Comparison of ENCODE assay signal across 15 cellular contexts in genomic region chr19:17611462-17612244, GRCh38. TPM values are rescaled to one million over a fixed set of nuclear protein-coding genes. Genes with fewer than 3 reads are reported as not detected.
DNase-seq lines count a peak whose midpoint lies in the region; TF ChIP-seq lines count a peak whose summit lies in the region.
"Had no signal": no experiment of that assay in that cellular context is flagged by ENCODE, and none has a peak within 500 bp of the region (broad histone marks: within the 10 kb centered on the region; RNA-seq: fewer than 3 reads in every experiment).

No MANE protein-coding gene starts in this region.

- H2AFZ ChIP-seq in osteoblast (ENCODE audit: low read length): no peak overlapping the region

- peak overlapping the region in 4 of 11 experiments; percentile 31 to 51 (median 43); a peak in 5 of 22 replicates for H3K9ac ChIP-seq in BLaER1 treated with 17β-estradiol and CSF1 and Interleukin-3, amounts not matched to agents 10 nM and 100 nM

- H3K27me3 ChIP-seq in BLaER1 treated with 17β-estradiol and CSF1 and Interleukin-3, amounts not matched to agents 10 nM and 100 nM: no peaks in the 10 kb centered on the region
- no peaks in the 10 kb centered on the region for H3K27me3 ChIP-seq in osteoblast (ENCODE audit: insufficient read depth, low read length)

- peak overlapping the region in 9 of 11 experiments; percentile 0 to 36 (median 31); a peak in 9 of 22 replicates for H3K4me2 ChIP-seq in BLaER1 treated with 17β-estradiol and CSF1 and Interleukin-3, amounts not matched to agents 10 nM and 100 nM
- H3K4me2 ChIP-seq in osteoblast (ENCODE audit: insufficient read depth, low read length): no peak overlapping the region

- no peaks in the 10 kb centered on the region for H3K9me3 ChIP-seq in BLaER1 treated with 17β-estradiol and CSF1 and Interleukin-3, amounts not matched to agents 10 nM and 100 nM (replicated peaks in 1 of 11)
- H3K9me3 ChIP-seq in HEK293 (ENCODE audit: control insufficient read depth, insufficient read depth, low read depth, low read length): no peaks in the 10 kb centered on the region
- H3K9me3 ChIP-seq in osteoblast (ENCODE audit: low read depth, low read length): no peaks in the 10 kb centered on the region

- H4K20me1 ChIP-seq in BLaER1 treated with 17β-estradiol and CSF1 and Interleukin-3, amounts not matched to agents 10 nM and 100 nM: no peaks in the 10 kb centered on the region
- H4K20me1 ChIP-seq in osteoblast (ENCODE audit: insufficient read depth, low read length): no peaks in the 10 kb centered on the region

- H3K4me3 ChIP-seq in BLaER1 treated with 17β-estradiol and CSF1 and Interleukin-3, amounts not matched to agents 10 nM and 100 nM: no peak overlapping the region
- H3K4me3 ChIP-seq in HEK293 (ENCODE audit: low read depth, low read length): no peak overlapping the region
- H3K4me3 ChIP-seq in epithelial cell of proximal tubule (ENCODE audit: low read depth, low read length): no peak overlapping the region
- no peak overlapping the region for H3K4me3 ChIP-seq in osteoblast (ENCODE audit: insufficient read depth, low read length)

- peaks cover 11 to 47% (median 30%) of the 10 kb centered on the region in 10 experiments for H3K4me1 ChIP-seq in BLaER1 treated with 17β-estradiol and CSF1 and Interleukin-3, amounts not matched to agents 10 nM and 100 nM
- H3K4me1 ChIP-seq in HEK293 (ENCODE audit: control insufficient read depth, insufficient read depth, low read length) (no peaks in the 10 kb centered on the region), osteoblast (ENCODE audit: insufficient read depth, low read length) (no peaks in the 10 kb centered on the region)

- H3K27ac ChIP-seq in BLaER1 treated with 17β-estradiol and CSF1 and Interleukin-3, amounts not matched to agents 10 nM and 100 nM: peak overlapping the region in 8 of 11 experiments; percentile 35 to 73 (median 53); a peak in 13 of 22 replicates
- H3K27ac ChIP-seq in HEK293 (ENCODE audit: extremely low read depth, low read depth, low read length) (no peak overlapping the region), osteoblast (ENCODE audit: low read depth, low read length) (no peak overlapping the region)
- H3K27ac ChIP-seq: HL-60 had no signal

- DNase-seq in epithelial cell of proximal tubule (ENCODE audit: low read depth): peak; percentile 79
- DNase-seq in osteoblast (ENCODE audit: insufficient read length, low spot score, missing footprints): peak; percentile 77
- DNase-seq in activated CD4-positive, alpha-beta T cell treated with anti-CD3 and anti-CD28 coated beads, Interleukin-2, amount 50 U/mL, for 4 hours: no peak
- DNase-seq in NCI-H2171 (lab: John Stamatoyannopoulos, UW): no peak
- DNase-seq in NOMO-1 treated with dmso at 0.1 percent for 144 hours (lab: John Stamatoyannopoulos, UW; ENCODE audit: unreplicated experiment): no peak
- DNase-seq: AML-193, DMS79 treated with DMSO at 0.1 percent for 48 hours, KG1, NCI-H1694, NCI-H2081, NCI-H2171 treated with DMSO at 0.1 percent for 48 hours, NCI-H524 treated with DMSO at 0.1 percent for 48 hours had no signal

- no peaks in the 10 kb centered on the region for H3K36me3 ChIP-seq in BLaER1 treated with 17β-estradiol and CSF1 and Interleukin-3, amounts not matched to agents 10 nM and 100 nM
- H3K36me3 ChIP-seq in HEK293 (ENCODE audit: control insufficient read depth in 2 of 2, insufficient read depth in 1 of 2, low read length in 2 of 2) (no peaks in the 10 kb centered on the region), osteoblast (ENCODE audit: insufficient read depth, low read length) (no peaks in the 10 kb centered on the region)

- CTCF ChIA-PET in HEK293 (lab: Yijun Ruan, JAX): no interaction called here

- H3K79me2 ChIP-seq in osteoblast (ENCODE audit: insufficient read depth, low read length): no peaks in the 10 kb centered on the region

- POLR2A ChIA-PET in HEK293 (lab: Yijun Ruan, JAX): no interaction called here

- TF ChIP-seq CTCF in HEK293 (tag by site-specific recombination; IDR thresholded peaks at IDR 0.05): no peak
- TF ChIP-seq CTCF in epithelial cell of proximal tubule (conservative IDR thresholded peaks at IDR 0.05; ENCODE audit: low read depth, low read length): no peak
- TF ChIP-seq CTCF in osteoblast (IDR thresholded peaks at IDR 0.05; ENCODE audit: extremely low read depth, low read depth, low read length): no peak

TF ChIP-seq in HEK293, 187 proteins besides CTCF, POLR2A, EP300 and RAD21:
- TF ChIP-seq ZNF768 (tag by site-specific recombination; IDR thresholded peaks at IDR 0.05) (peak; percentile 91), ZNF776 (tag by site-specific recombination; IDR thresholded peaks at IDR 0.05; ENCODE audit: borderline replicate concordance) (no peak), ZNF580 (tag by site-specific recombination; IDR thresholded peaks at IDR 0.05) (0 out of 2 replicates have a peak, but pooled peaks have one; percentile 15)

RNA-seq across cellular contexts. Expression of gene COLGALT1, which starts 56.2 kb away (rescaled TPM):
- total RNA-seq in epithelial cell of proximal tubule (83.6 and 126 TPM in 2 replicates), osteoblast (106 and 108 TPM in 2 replicates)

Comparison
In these comparisons a context has a peak if more than half of its experiments do, and no peak if none do; other contexts are left out.
1. H3K27ac ChIP-seq: peak in BLaER1 treated with 17β-estradiol and CSF1 and Interleukin-3, amounts not matched to agents 10 nM and 100 nM (8 of 11); none in HEK293 (single experiment) and osteoblast (single experiment).
2. DNase-seq: peak in epithelial cell of proximal tubule (single experiment) and osteoblast (single experiment); none in activated CD4-positive, alpha-beta T cell treated with anti-CD3 and anti-CD28 coated beads, Interleukin-2, amount 50 U/mL, for 4 hours (0 of 2), NCI-H2171 (single experiment) and NOMO-1 treated with dmso at 0.1 percent for 144 hours (single experiment).